Comparison of ENCODE assay signal across 8 cellular contexts in the genomic region with DNA sequence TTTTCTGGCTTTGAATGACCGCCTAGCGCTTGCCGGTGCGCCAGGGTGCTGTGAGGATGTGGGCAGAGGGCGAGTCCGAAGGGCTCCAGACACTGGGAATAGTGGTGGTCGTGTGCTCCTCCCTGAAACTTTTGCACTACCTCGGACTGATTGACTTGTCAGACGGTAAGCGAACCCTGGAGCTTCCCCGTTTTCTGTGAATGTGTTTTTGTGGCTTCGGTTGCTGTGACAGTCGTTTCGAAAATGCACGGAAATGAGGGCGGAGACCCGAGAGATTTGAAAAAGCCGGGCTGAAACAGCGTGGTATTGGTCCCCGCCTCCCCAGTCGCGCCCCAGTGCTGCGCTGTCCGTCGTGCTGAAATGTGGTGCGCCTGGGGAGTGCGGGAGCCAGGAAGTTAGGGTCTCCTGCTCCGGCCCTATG.
DNase-seq lines count a peak whose midpoint lies in the region; ATAC-seq and TF ChIP-seq lines count a peak whose summit lies in the region.

No MANE protein-coding gene starts in this region.

- ATAC-seq in HG03354 (IDR thresholded peaks at IDR 0.05; ENCODE audit: poor library complexity, severe bottlenecking, unreplicated experiment) = peak; percentile 95

- H3K27ac ChIP-seq in left ventricle myocardium inferior (replicated peaks) = no peak overlapping the region

- DNase-seq in activated CD8-positive, alpha-beta memory T cell treated with anti-CD3 and anti-CD28 coated beads for 24 hours = peak; percentile 67
- DNase-seq in activated CD8-positive, alpha-beta memory T cell treated with anti-CD3 and anti-CD28 coated beads, Interleukin-2, amount 50 U/mL, for 4 hours = no peak
- DNase-seq in activated CD8-positive, alpha-beta memory T cell treated with anti-CD3 and anti-CD28 coated beads for 48 hours (ENCODE audit: low read depth in 2 of 3, low spot score in 2 of 3) = peak in 2 of 3 experiments; percentile 3 to 6
- DNase-seq in left ventricle myocardium inferior (peak; percentile 15), NCI-H1694 (lab: John Stamatoyannopoulos, UW) (no peak), NCI-H2171 (lab: John Stamatoyannopoulos, UW) (no peak)
- DNase-seq in stimulated activated CD4-positive, alpha-beta T cell treated with anti-CD3 and anti-CD28 coated beads, Interleukin-12 subunit alpha, Interleukin-12 subunit beta, amount 100 ng/mL, for 48 hours (ENCODE audit: low read depth in 2 of 3, low spot score in 1 of 3) = peak; percentile 15 to 24 (median 18)

- peaks cover 25% of the 10 kb centered on the region for H3K27me3 ChIP-seq in left ventricle myocardium inferior (ENCODE audit: low read depth)

- intact Hi-C loops in left ventricle myocardium inferior (cut with micrococcal nuclease) = no loop called here

- peaks cover 17% of the 10 kb centered on the region for H3K4me1 ChIP-seq in left ventricle myocardium inferior

- no peaks in the 10 kb centered on the region for H3K36me3 ChIP-seq in left ventricle myocardium inferior

- TF ChIP-seq CTCF in left ventricle myocardium inferior (IDR thresholded peaks at IDR 0.05; ENCODE audit: borderline replicate concordance) = no peak

- H3K4me3 ChIP-seq in left ventricle myocardium inferior = peak overlapping the region; percentile 27

- H3K9me3 ChIP-seq in left ventricle myocardium inferior (replicated peaks) = no peaks in the 10 kb centered on the region

Comparison
In these comparisons a context has a peak if more than half of its experiments do, and no peak if none do; other contexts are left out.
1. DNase-seq: peak in activated CD8-positive, alpha-beta memory T cell treated with anti-CD3 and anti-CD28 coated beads for 24 hours (single experiment), activated CD8-positive, alpha-beta memory T cell treated with anti-CD3 and anti-CD28 coated beads for 48 hours (2 of 3), left ventricle myocardium inferior (single experiment) and stimulated activated CD4-positive, alpha-beta T cell treated with anti-CD3 and anti-CD28 coated beads, Interleukin-12 subunit alpha, Interleukin-12 subunit beta, amount 100 ng/mL, for 48 hours (3 of 3); none in activated CD8-positive, alpha-beta memory T cell treated with anti-CD3 and anti-CD28 coated beads, Interleukin-2, amount 50 U/mL, for 4 hours (single experiment), NCI-H1694 (single experiment) and NCI-H2171 (single experiment).